ENCODE assay signal across 1 cellular context in genomic region chr21:42986125-42986783, GRCh38.
TF ChIP-seq lines count a peak whose summit lies in the region.

No MANE protein-coding gene starts in this region.

TF ChIP-seq in IMR-90, 13 proteins besides CTCF, POLR2A, EP300 and RAD21:
- TF ChIP-seq, protein P1, sequence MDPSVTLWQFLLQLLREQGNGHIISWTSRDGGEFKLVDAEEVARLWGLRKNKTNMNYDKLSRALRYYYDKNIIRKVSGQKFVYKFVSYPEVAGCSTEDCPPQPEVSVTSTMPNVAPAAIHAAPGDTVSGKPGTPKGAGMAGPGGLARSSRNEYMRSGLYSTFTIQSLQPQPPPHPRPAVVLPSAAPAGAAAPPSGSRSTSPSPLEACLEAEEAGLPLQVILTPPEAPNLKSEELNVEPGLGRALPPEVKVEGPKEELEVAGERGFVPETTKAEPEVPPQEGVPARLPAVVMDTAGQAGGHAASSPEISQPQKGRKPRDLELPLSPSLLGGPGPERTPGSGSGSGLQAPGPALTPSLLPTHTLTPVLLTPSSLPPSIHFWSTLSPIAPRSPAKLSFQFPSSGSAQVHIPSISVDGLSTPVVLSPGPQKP (IDR thresholded peaks at IDR 0.05; ENCODE audit: borderline replicate concordance, low read depth, low read length): no peak
- TF ChIP-seq MAFK (IDR thresholded peaks at IDR 0.05; ENCODE audit: low read depth, low read length): no peak
- TF ChIP-seq FOS (IDR thresholded peaks at IDR 0.05; ENCODE audit: low read depth, low read length): no peak
- no peak for TF ChIP-seq RFX5 (IDR thresholded peaks at IDR 0.05; ENCODE audit: low read depth, low read length)
- TF ChIP-seq NFE2L2 (IDR thresholded peaks at IDR 0.05; ENCODE audit: low read depth, low read length): no peak
- TF ChIP-seq BHLHE40 (IDR thresholded peaks at IDR 0.05; ENCODE audit: low read depth, low read length): no peak
- no peak for TF ChIP-seq MXI1 (IDR thresholded peaks at IDR 0.05; ENCODE audit: borderline replicate concordance, low read depth, low read length)
- TF ChIP-seq MAZ (IDR thresholded peaks at IDR 0.05; ENCODE audit: borderline replicate concordance, low read depth, low read length): no peak
- TF ChIP-seq, protein P2, sequence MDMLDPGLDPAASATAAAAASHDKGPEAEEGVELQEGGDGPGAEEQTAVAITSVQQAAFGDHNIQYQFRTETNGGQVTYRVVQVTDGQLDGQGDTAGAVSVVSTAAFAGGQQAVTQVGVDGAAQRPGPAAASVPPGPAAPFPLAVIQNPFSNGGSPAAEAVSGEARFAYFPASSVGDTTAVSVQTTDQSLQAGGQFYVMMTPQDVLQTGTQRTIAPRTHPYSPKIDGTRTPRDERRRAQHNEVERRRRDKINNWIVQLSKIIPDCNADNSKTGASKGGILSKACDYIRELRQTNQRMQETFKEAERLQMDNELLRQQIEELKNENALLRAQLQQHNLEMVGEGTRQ (IDR thresholded peaks at IDR 0.05; ENCODE audit: low read depth, low read length): no peak
- no peak for TF ChIP-seq CEBPB (IDR thresholded peaks at IDR 0.05; ENCODE audit: low read depth, low read length)
- TF ChIP-seq RCOR1 (IDR thresholded peaks at IDR 0.05; ENCODE audit: insufficient replicate concordance, low read length): no peak
